Comparison of ENCODE assay signal across 1 cellular context in the genomic region with DNA sequence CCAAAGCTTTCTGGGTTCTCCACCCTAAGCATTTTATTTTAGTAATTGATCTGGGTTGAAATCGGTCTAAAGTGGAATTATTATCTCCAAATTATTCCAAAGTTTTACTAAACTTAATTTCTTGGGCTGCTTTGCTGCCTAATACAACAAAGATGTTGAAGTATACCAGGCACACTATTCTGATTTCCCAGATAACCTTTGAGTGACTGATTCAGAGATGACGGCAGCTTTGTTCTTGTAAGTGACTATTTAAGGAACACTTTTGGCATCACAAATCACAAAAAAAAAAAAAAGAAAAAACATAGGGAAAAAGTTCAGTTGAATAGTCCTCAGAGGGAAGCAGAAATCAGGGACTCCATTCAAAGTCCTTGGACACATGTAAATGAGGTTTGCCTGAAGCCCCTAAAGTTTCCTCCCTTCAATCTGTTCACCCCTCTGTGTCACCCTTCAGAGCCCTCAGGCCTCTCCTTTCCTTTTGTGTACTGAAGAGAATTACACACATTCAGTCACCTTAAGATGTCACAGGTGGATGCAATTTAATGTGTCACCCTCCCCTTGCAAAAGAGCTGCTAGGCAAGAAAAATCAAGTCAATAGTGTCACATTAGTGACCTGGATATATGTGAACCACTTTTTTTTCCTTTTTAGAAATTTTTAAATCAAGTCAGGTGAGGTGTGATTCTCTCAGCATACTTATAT.
A peak's percentile ranks its signal among the peaks of the same experiment; 100 is the strongest.
TF ChIP-seq lines count a peak whose summit lies in the region.

No MANE protein-coding gene starts in this region.

TF ChIP-seq in SK-N-SH, 30 proteins besides CTCF, POLR2A, EP300 and RAD21 (continued from another document):
- TF ChIP-seq, protein P1, sequence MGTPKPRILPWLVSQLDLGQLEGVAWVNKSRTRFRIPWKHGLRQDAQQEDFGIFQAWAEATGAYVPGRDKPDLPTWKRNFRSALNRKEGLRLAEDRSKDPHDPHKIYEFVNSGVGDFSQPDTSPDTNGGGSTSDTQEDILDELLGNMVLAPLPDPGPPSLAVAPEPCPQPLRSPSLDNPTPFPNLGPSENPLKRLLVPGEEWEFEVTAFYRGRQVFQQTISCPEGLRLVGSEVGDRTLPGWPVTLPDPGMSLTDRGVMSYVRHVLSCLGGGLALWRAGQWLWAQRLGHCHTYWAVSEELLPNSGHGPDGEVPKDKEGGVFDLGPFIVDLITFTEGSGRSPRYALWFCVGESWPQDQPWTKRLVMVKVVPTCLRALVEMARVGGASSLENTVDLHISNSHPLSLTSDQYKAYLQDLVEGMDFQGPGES (IDR thresholded peaks at IDR 0.05; ENCODE audit: low read depth, low read length) = no peak
- TF ChIP-seq RFX5 (IDR thresholded peaks at IDR 0.05; ENCODE audit: low read length) (no peak), REST (IDR thresholded peaks at IDR 0.05; ENCODE audit: low read depth, low read length) (no peak), TAF1 (IDR thresholded peaks at IDR 0.05; ENCODE audit: borderline replicate concordance, low read depth, low read length) (no peak), TCF12 (IDR thresholded peaks at IDR 0.05) (peak; percentile 85), POLR2AphosphoS5 (IDR thresholded peaks at IDR 0.05; ENCODE audit: low read depth, low read length) (peak; percentile 33; the same call in 1 of the 2 replicates)
- TF ChIP-seq, protein P2, sequence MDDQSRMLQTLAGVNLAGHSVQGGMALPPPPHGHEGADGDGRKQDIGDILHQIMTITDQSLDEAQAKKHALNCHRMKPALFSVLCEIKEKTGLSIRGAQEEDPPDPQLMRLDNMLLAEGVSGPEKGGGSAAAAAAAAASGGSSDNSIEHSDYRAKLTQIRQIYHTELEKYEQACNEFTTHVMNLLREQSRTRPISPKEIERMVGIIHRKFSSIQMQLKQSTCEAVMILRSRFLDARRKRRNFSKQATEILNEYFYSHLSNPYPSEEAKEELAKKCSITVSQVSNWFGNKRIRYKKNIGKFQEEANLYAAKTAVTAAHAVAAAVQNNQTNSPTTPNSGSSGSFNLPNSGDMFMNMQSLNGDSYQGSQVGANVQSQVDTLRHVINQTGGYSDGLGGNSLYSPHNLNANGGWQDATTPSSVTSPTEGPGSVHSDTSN (IDR thresholded peaks at IDR 0.05) = peak; percentile 67
